In genomic region chr3:156628836-156629618, GRCh38 we compare ENCODE assay signal across 19 cellular contexts. TPM values are rescaled to one million over a fixed set of nuclear protein-coding genes. Genes with fewer than 3 reads are reported as not detected.
A peak's percentile ranks its signal among the peaks of the same experiment; 100 is the strongest.
DNase-seq lines count a peak whose midpoint lies in the region; TF ChIP-seq lines count a peak whose summit lies in the region.
"Had no signal": no experiment of that assay in that cellular context is flagged by ENCODE, and none has a peak within 500 bp of the region (broad histone marks: within the 10 kb centered on the region; RNA-seq: fewer than 3 reads in every experiment).

No MANE protein-coding gene starts in this region.

- H2AFZ ChIP-seq in PC-9: no peak overlapping the region; the same call in 1 of the 2 replicates
- H2AFZ ChIP-seq in mesenchymal stem cell (ENCODE audit: low read depth, low read length): no peak overlapping the region

- no peak overlapping the region for H3K27ac ChIP-seq in HEK293 (ENCODE audit: extremely low read depth, low read depth, low read length)
- peak overlapping the region; percentile 84 for H3K27ac ChIP-seq in PC-9
- no peak overlapping the region for H3K27ac ChIP-seq in mesenchymal stem cell (ENCODE audit: low read length, poor library complexity, severe bottlenecking)
- H3K27ac ChIP-seq: HL-60, RWPE1 had no signal

- H3K4me1 ChIP-seq in HEK293 (ENCODE audit: control insufficient read depth, insufficient read depth, low read length) (peaks cover 8% of the 10 kb centered on the region; the same call in 1 of the 2 replicates), PC-9 (replicated peaks; ENCODE audit: insufficient read depth) (peaks cover 68% of the 10 kb centered on the region), mesenchymal stem cell (ENCODE audit: control insufficient read depth, insufficient read depth, low read depth, low read length) (peaks cover 12% of the 10 kb centered on the region)

- H3K4me3 ChIP-seq in HEK293 (ENCODE audit: low read depth, low read length) (no peak overlapping the region), PC-9 (peak overlapping the region; percentile 19; the same call in 1 of the 2 replicates), mesenchymal stem cell (ENCODE audit: insufficient read depth in 1 of 2, low read depth in 1 of 2, low read length in 2 of 2) (no peak overlapping the region)
- H3K4me3 ChIP-seq: MG63 had no signal

- H3K9me3 Mint-ChIP-seq in type B pancreatic cell: no peaks in the 10 kb centered on the region

- no peak overlapping the region for H3K9ac ChIP-seq in mesenchymal stem cell (ENCODE audit: low read length)

- TF ChIP-seq CTCF in HEK293 (tag by site-specific recombination; IDR thresholded peaks at IDR 0.05): no peak
- no peak for TF ChIP-seq CTCF in PC-9 (conservative IDR thresholded peaks at IDR 0.05)
- no peak for TF ChIP-seq CTCF in type B pancreatic cell (conservative IDR thresholded peaks at IDR 0.05)

- no peak overlapping the region for H4K8ac ChIP-seq in mesenchymal stem cell (ENCODE audit: low read length)

- no peaks in the 10 kb centered on the region for H3K79me2 ChIP-seq in PC-9 (ENCODE audit: low read depth)

- H2AK5ac ChIP-seq in mesenchymal stem cell (ENCODE audit: low read length, severe bottlenecking): peak overlapping the region; percentile 35

- peaks cover 16% of the 10 kb centered on the region for H3K4me1 Mint-ChIP-seq in type B pancreatic cell (ENCODE audit: unreplicated experiment)

- POLR2A ChIA-PET in HEK293 (lab: Yijun Ruan, JAX): interaction anchor here (0.6 to 1.2 kb wide), 2 partner anchors 26 to 74 kb away, joined by 3 to 4 read pairs; partner anchors contain the start of gene SSR3
- POLR2A ChIA-PET in PC-9 (lab: Charles Lee; ENCODE audit: unreplicated experiment): interaction anchor here (0.5 to 0.9 kb wide), 5 partner anchors 75 to 757 kb away, joined by 3 to 8 read pairs (median 4); no protein-coding TSS in a partner anchor

- H3K9me2 ChIP-seq in PC-9 (ENCODE audit: insufficient read depth): no peaks in the 10 kb centered on the region

- BruUV-seq in PC-9 (replicated peaks; lab: Mats Ljungman, UMichigan): no TSS peak

- H3K18ac ChIP-seq in mesenchymal stem cell (ENCODE audit: low read depth in 1 of 2, low read length in 2 of 2): no peak overlapping the region

- no peak overlapping the region for H3K14ac ChIP-seq in mesenchymal stem cell (ENCODE audit: low read length in 2 of 2)

- H3K79me1 ChIP-seq in mesenchymal stem cell (replicated peaks; ENCODE audit: low read length, poor library complexity, severe bottlenecking): no peaks in the 10 kb centered on the region

- no peak overlapping the region for H2BK5ac ChIP-seq in mesenchymal stem cell (ENCODE audit: low read depth, low read length, poor library complexity, severe bottlenecking)

- no peaks in the 10 kb centered on the region for H3K36me3 Mint-ChIP-seq in type B pancreatic cell
- H3K36me3 Mint-ChIP-seq: CD4-positive, CD25-positive, alpha-beta regulatory T cell had no signal

- no peaks in the 10 kb centered on the region for H4K20me1 ChIP-seq in PC-9 (ENCODE audit: insufficient read depth)

- H2BK120ac ChIP-seq in mesenchymal stem cell (ENCODE audit: low read depth, low read length): no peak overlapping the region

- H4K91ac ChIP-seq in mesenchymal stem cell (ENCODE audit: low read length): no peak overlapping the region

- no peak overlapping the region for H2BK15ac ChIP-seq in mesenchymal stem cell (ENCODE audit: low read depth, poor library complexity, severe bottlenecking)

- peak in 1 of 2 experiments; percentile 89 for DNase-seq in PC-9
- no peak for DNase-seq in mesenchymal stem cell
- DNase-seq in type B pancreatic cell (ENCODE audit: extremely low spot score, unreplicated experiment): no peak
- no peak for DNase-seq in NCI-H226
- no peak for DNase-seq in medulla oblongata (ENCODE audit: extremely low spot score)
- no peak for DNase-seq in NCI-H1048 (lab: John Stamatoyannopoulos, UW)
- DNase-seq: AML-193; CD4-positive, CD25-positive, alpha-beta regulatory T cell; DND-41; GDM1; GOT3; KG1; MG63; NCI-H1105 treated with DMSO at 0.1 percent for 48 hours; NCI-H187 treated with DMSO at 0.1 percent for 48 hours; NCI-H524 had no signal

- no peak overlapping the region for H3K4ac ChIP-seq in mesenchymal stem cell (ENCODE audit: low read depth in 1 of 2, low read length in 2 of 2)

- H3K27ac Mint-ChIP-seq in type B pancreatic cell: peak overlapping the region; percentile 70
- H3K27ac Mint-ChIP-seq: CD4-positive, CD25-positive, alpha-beta regulatory T cell had no signal

- H3K27me3 Mint-ChIP-seq in type B pancreatic cell: no peaks in the 10 kb centered on the region

- no peak overlapping the region for H3K23ac ChIP-seq in mesenchymal stem cell (ENCODE audit: low read length in 2 of 2)

- CTCF ChIA-PET in HEK293 (lab: Yijun Ruan, JAX): no interaction called here
- CTCF ChIA-PET in PC-9 (lab: Charles Lee): interaction anchor here (1.2 kb wide), 1 partner anchor 45 kb away, joined by 5 read pairs; no protein-coding TSS in a partner anchor

- H3K9me3 ChIP-seq in HEK293 (ENCODE audit: control insufficient read depth, insufficient read depth, low read depth, low read length) (no peaks in the 10 kb centered on the region), PC-9 (ENCODE audit: insufficient read depth, low read depth) (no peaks in the 10 kb centered on the region), mesenchymal stem cell (ENCODE audit: control insufficient read depth, low read length) (no peaks in the 10 kb centered on the region)
- H3K9me3 ChIP-seq: MG63 had no signal

- peak overlapping the region; percentile 70 for H3K4me2 ChIP-seq in PC-9
- H3K4me2 ChIP-seq in mesenchymal stem cell (ENCODE audit: low read length, poor library complexity, severe bottlenecking): no peak overlapping the region

- H3K4me3 Mint-ChIP-seq in type B pancreatic cell: peak overlapping the region; percentile 7
- H3K4me3 Mint-ChIP-seq: CD4-positive, CD25-positive, alpha-beta regulatory T cell had no signal

- H2BK12ac ChIP-seq in mesenchymal stem cell (ENCODE audit: low read length in 2 of 2): no peak overlapping the region

- 96% methylated on average over 5 of the region's 5 CpGs for WGBS in mesenchymal stem cell

- H3F3A ChIP-seq in PC-9 (ENCODE audit: insufficient read depth, low read depth): peaks cover 49% of the 10 kb centered on the region

- intact Hi-C loops in PC-9 (cut with micrococcal nuclease; ENCODE audit: unreplicated experiment): loop anchor here (1.0 to 2.0 kb wide), 3 partner anchors 45 to 500 kb away; partner anchors contain the start of gene TIPARP

- H3K36me3 ChIP-seq in HEK293 (ENCODE audit: control insufficient read depth in 2 of 2, insufficient read depth in 1 of 2, low read length in 2 of 2) (no peaks in the 10 kb centered on the region), PC-9 (ENCODE audit: low read depth) (no peaks in the 10 kb centered on the region), mesenchymal stem cell (ENCODE audit: control insufficient read depth in 1 of 2, insufficient read depth in 2 of 2, low read depth in 1 of 2, low read length in 2 of 2) (no peaks in the 10 kb centered on the region)
- H3K36me3 ChIP-seq: MG63 had no signal

- H3K27me3 ChIP-seq in PC-9 (ENCODE audit: insufficient read depth, low read depth) (no peaks in the 10 kb centered on the region), mesenchymal stem cell (ENCODE audit: control insufficient read depth in 1 of 2, insufficient read depth in 1 of 2, low read length in 2 of 2) (no peaks in the 10 kb centered on the region)
- H3K27me3 ChIP-seq: MG63 had no signal

TF ChIP-seq in HEK293, 187 proteins besides CTCF, POLR2A, EP300 and RAD21:
- TF ChIP-seq INSM2 (tag by site-specific recombination; IDR thresholded peaks at IDR 0.05): no peak
- peak; percentile 67 for TF ChIP-seq SCRT2 (tag by site-specific recombination; IDR thresholded peaks at IDR 0.05)

RNA-seq across cellular contexts. Expression of gene TIPARP, which starts 45.4 kb away (rescaled TPM):
- total RNA-seq in PC-9 (2021) (30.3 and 35.0 TPM in 2 replicates), type B pancreatic cell (ENCODE audit: low replicate concordance) (37.5 and 48.1 TPM in 2 replicates)
- 6.3 TPM for polyA plus RNA-seq in mesenchymal stem cell (2013, experiment 1 of 2)
- 5.7 TPM for polyA plus RNA-seq in mesenchymal stem cell (2013, experiment 2 of 2)
